In genomic region chr15:87976552-87976951, GRCh38 we compare ENCODE assay signal across 26 cellular contexts.
"Had no signal": no experiment of that assay in that cellular context is flagged by ENCODE, and none has a peak within 500 bp of the region (broad histone marks: within the 10 kb centered on the region; RNA-seq: fewer than 3 reads in every experiment).

No MANE protein-coding gene starts in this region.

- DNase-seq: stimulated activated CD4-positive, alpha-beta T cell treated with anti-CD3 and anti-CD28 coated beads, Interleukin-2, amount 100 ng/mL, for 48 hours; stimulated activated CD4-positive, alpha-beta T cell treated with anti-CD3 and anti-CD28 coated beads, Interleukin-4, amount 100 ng/mL, for 1 hour; stimulated activated CD4-positive, alpha-beta T cell treated with anti-CD3 and anti-CD28 coated beads, Interleukin-4, amount 100 ng/mL, for 24 hours; stimulated activated CD4-positive, alpha-beta T cell treated with anti-CD3 and anti-CD28 coated beads, Interleukin-4, amount 100 ng/mL, for 4 hours; stimulated activated CD8-positive, alpha-beta memory T cell treated with anti-CD3 and anti-CD28 coated beads, Interleukin-4, amount 100 ng/mL, for 48 hours; stimulated activated naive B cell treated with anti-CD40 and anti-IgM and Interleukin-4, amounts not matched to agents 10 μg/mL and 1 μg/mL and 100 μg/mL, for 72 hours; stimulated activated naive CD4-positive, alpha-beta T cell; stimulated activated naive CD4-positive, alpha-beta T cell treated with Interleukin-2 at 50 U/mL for 16 hours; stimulated activated naive CD8-positive, alpha-beta T cell treated with anti-CD3 and anti-CD28 coated beads, Interleukin-15, amount 100 ng/mL, for 72 hours; stimulated activated naive CD8-positive, alpha-beta T cell treated with anti-CD3 and anti-CD28 coated beads, Interleukin-15, Interleukin-2, amounts not matched to agents 100 U/mL and 50 U/mL, for 24 hours; stomach; substantia nigra; testis; thyroid gland; tibial artery; transverse colon; trophoblast cell; upper lobe of left lung; upper lobe of right lung; uterus had no signal

- H3K4me3 ChIP-seq: stomach, suprapubic skin, testis, thoracic aorta, thyroid gland, tibial artery, tibial nerve, transverse colon, upper lobe of left lung, upper lobe of right lung, uterus, vagina had no signal

- ATAC-seq: stimulated activated effector memory CD8-positive, alpha-beta T cell treated with anti-CD3 and anti-CD28 coated beads, Interleukin-12 subunit alpha, Interleukin-12 subunit beta, amount 100 ng/mL, for 72 hours; stimulated activated memory B cell treated with anti-CD40 and anti-IgM and Interleukin-4, amounts not matched to agents 10 μg/mL and 1 μg/mL and 100 μg/mL, for 72 hours; stimulated activated naive B cell treated with anti-CD40 and anti-IgM and Interleukin-4, amounts not matched to agents 10 μg/mL and 1 μg/mL and 100 μg/mL, for 72 hours; stimulated activated naive CD8-positive, alpha-beta T cell treated with anti-CD3 and anti-CD28 coated beads, Interleukin-15, amount 100 ng/mL, for 72 hours; stimulated activated naive CD8-positive, alpha-beta T cell treated with anti-CD3 and anti-CD28 coated beads, Interleukin-15, Interleukin-2, amounts not matched to agents 100 U/mL and 50 U/mL, for 24 hours; upper lobe of right lung had no signal

- H3K27me3 ChIP-seq: stomach, suprapubic skin, testis, thyroid gland, tibial artery, tibial nerve, transverse colon, upper lobe of left lung, upper lobe of right lung, uterus, vagina had no signal

- H3K27ac ChIP-seq: stomach, suprapubic skin, testis, thoracic aorta, thyroid gland, tibial artery, tibial nerve, transverse colon, upper lobe of left lung, upper lobe of right lung, uterus, vagina had no signal

- H3K36me3 ChIP-seq: stomach, suprapubic skin, thoracic aorta, thyroid gland, tibial artery, transverse colon, upper lobe of left lung, upper lobe of right lung, uterus, vagina had no signal
